15 cellular contexts compared by ENCODE assay signal in genomic region chr3:193310914-193311723, GRCh38.
"Had no signal": no experiment of that assay in that cellular context is flagged by ENCODE, and none has a peak within 500 bp of the region (broad histone marks: within the 10 kb centered on the region; RNA-seq: fewer than 3 reads in every experiment).

No MANE protein-coding gene starts in this region.

- H3K36me3 ChIP-seq: ascending aorta, gastroesophageal sphincter, thyroid gland had no signal

- DNase-seq: activated CD4-positive, alpha-beta T cell treated with anti-CD3 and anti-CD28 coated beads, Interleukin-2, amount 50 U/mL, for 1 hour; activated CD8-positive, alpha-beta memory T cell treated with anti-CD3 and anti-CD28 coated beads, Interleukin-2, amount 50 U/mL, for 4 hours; activated effector memory CD4-positive, alpha-beta T cell treated with Interleukin-2 at 50 U/mL for 16 hours; activated naive CD4-positive, alpha-beta T cell treated with anti-CD3 and anti-CD28 coated beads, Interleukin-2, amount 50 U/mL, for 16 hours; activated T-cell treated with anti-CD3 and anti-CD28 coated beads, Interleukin-2, amount 50 U/mL, for 48 hours; cerebellar nuclear complex; effector CD4-positive, alpha-beta T cell; left colon; stimulated activated naive B cell treated with anti-CD40 and anti-IgM and Interleukin-4, amounts not matched to agents 10 μg/mL and 1 μg/mL and 100 μg/mL, for 72 hours; thyroid gland had no signal

- H3K4me1 Mint-ChIP-seq: stimulated activated naive B cell treated with anti-CD40 and anti-IgM and Interleukin-4, amounts not matched to agents 10 μg/mL and 1 μg/mL and 100 μg/mL, for 72 hours had no signal

- H3K4me3 Mint-ChIP-seq: stimulated activated naive B cell treated with anti-CD40 and anti-IgM and Interleukin-4, amounts not matched to agents 10 μg/mL and 1 μg/mL and 100 μg/mL, for 72 hours; T-helper 1 cell treated with Interleukin-12 subunit alpha and Interleukin-12 subunit beta and Interleukin-4 antibody, amounts not matched to agents 30 μg/mL and 1 μg/mL, for 36 hours had no signal

- ATAC-seq: activated CD4-positive, CD25-positive, alpha-beta regulatory T cell treated with anti-CD3 and anti-CD28 coated beads, Interleukin-2, amount 50 U/mL, for 24 hours; gastroesophageal sphincter; left colon; stimulated activated naive B cell treated with anti-CD40 and anti-IgM and Interleukin-4, amounts not matched to agents 10 μg/mL and 1 μg/mL and 100 μg/mL, for 72 hours had no signal

- H3K27me3 ChIP-seq: ascending aorta, gastroesophageal sphincter, hepatocyte, thyroid gland had no signal

- H3K36me3 Mint-ChIP-seq: stimulated activated naive B cell treated with anti-CD40 and anti-IgM and Interleukin-4, amounts not matched to agents 10 μg/mL and 1 μg/mL and 100 μg/mL, for 72 hours had no signal

- H3K27ac Mint-ChIP-seq: stimulated activated naive B cell treated with anti-CD40 and anti-IgM and Interleukin-4, amounts not matched to agents 10 μg/mL and 1 μg/mL and 100 μg/mL, for 72 hours; T-helper 1 cell treated with Interleukin-12 subunit alpha and Interleukin-12 subunit beta and Interleukin-4 antibody, amounts not matched to agents 30 μg/mL and 1 μg/mL, for 36 hours had no signal

- H3K4me1 ChIP-seq: ascending aorta, gastroesophageal sphincter had no signal

- H3K9me3 ChIP-seq: ascending aorta, gastroesophageal sphincter, thyroid gland had no signal

- H3K4me3 ChIP-seq: ascending aorta, gastroesophageal sphincter, hepatocyte, thyroid gland had no signal

- H3K9me3 Mint-ChIP-seq: T-helper 1 cell treated with Interleukin-12 subunit alpha and Interleukin-12 subunit beta and Interleukin-4 antibody, amounts not matched to agents 30 μg/mL and 1 μg/mL, for 36 hours had no signal

- H3K27ac ChIP-seq: ascending aorta, gastroesophageal sphincter, hepatocyte, thyroid gland had no signal
